ENCODE assay signal across 15 cellular contexts in the genomic region with DNA sequence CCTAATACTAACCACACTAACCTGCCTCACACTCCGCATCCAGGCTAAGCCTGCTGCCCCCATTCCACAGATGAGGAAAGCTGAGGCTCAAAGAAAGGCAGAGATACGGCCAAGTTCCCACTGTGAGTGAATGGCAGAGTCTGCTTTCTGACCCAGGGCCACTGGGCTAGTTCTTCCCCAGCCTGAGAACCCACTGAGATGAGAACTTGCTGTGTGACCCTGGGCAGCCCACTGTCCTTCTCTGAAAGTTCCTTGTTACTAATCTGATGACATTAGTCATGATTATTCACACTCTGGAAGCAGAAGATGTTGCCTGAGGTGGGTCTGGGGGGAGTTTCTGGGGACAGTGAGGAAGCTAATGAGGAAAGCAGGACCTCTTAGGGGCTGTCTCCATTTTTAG. TPM values are rescaled to one million over a fixed set of nuclear protein-coding genes. Genes with fewer than 3 reads are reported as not detected.
DNase-seq lines count a peak whose midpoint lies in the region; ATAC-seq and TF ChIP-seq lines count a peak whose summit lies in the region.
"Had no signal": no experiment of that assay in that cellular context is flagged by ENCODE, and none has a peak within 500 bp of the region (broad histone marks: within the 10 kb centered on the region; RNA-seq: fewer than 3 reads in every experiment).

No MANE protein-coding gene starts in this region.

- no peak overlapping the region for H2AFZ ChIP-seq in SU-DHL-6 (ENCODE audit: low read depth, low read length, severe bottlenecking)
- H2AFZ ChIP-seq in neural progenitor cell (replicated peaks) = no peak overlapping the region

- no peak for TF ChIP-seq EP300 in upper lobe of left lung (IDR thresholded peaks at IDR 0.05)

- H3K4me3 ChIP-seq in SU-DHL-6 (ENCODE audit: insufficient read depth, low read length, poor library complexity, severe bottlenecking) = no peak overlapping the region
- H3K4me3 ChIP-seq in upper lobe of left lung = no peak overlapping the region
- no peak overlapping the region for H3K4me3 ChIP-seq in neural progenitor cell
- H3K4me3 ChIP-seq in left ventricle myocardium inferior = no peak overlapping the region

- no peaks in the 10 kb centered on the region for H3K27me3 ChIP-seq in SU-DHL-6 (ENCODE audit: low read length)
- no peaks in the 10 kb centered on the region for H3K27me3 ChIP-seq in upper lobe of left lung
- H3K27me3 ChIP-seq in neural progenitor cell = no peaks in the 10 kb centered on the region
- H3K27me3 ChIP-seq in left ventricle myocardium inferior (ENCODE audit: low read depth) = peaks cover 60% of the 10 kb centered on the region

- no peaks in the 10 kb centered on the region for H3K27me3 Mint-ChIP-seq in activated naive CD4-positive, alpha-beta T cell treated with anti-CD3 and anti-CD28 coated beads for 36 hours (ENCODE audit: low read depth)
- H3K27me3 Mint-ChIP-seq in central memory CD8-positive, alpha-beta T cell = no peaks in the 10 kb centered on the region
- peaks cover 7% of the 10 kb centered on the region for H3K27me3 Mint-ChIP-seq in neural progenitor cell (ENCODE audit: insufficient read depth, low read depth)

- TF ChIP-seq CTCF in SU-DHL-6 (IDR thresholded peaks at IDR 0.05; ENCODE audit: insufficient read depth, low read length, poor library complexity, severe bottlenecking) (no peak), upper lobe of left lung (IDR thresholded peaks at IDR 0.05) (no peak), neural progenitor cell (IDR thresholded peaks at IDR 0.05) (no peak), left ventricle myocardium inferior (IDR thresholded peaks at IDR 0.05; ENCODE audit: borderline replicate concordance) (no peak)

- H3K4me2 ChIP-seq in SU-DHL-6 (ENCODE audit: low read depth, low read length, poor library complexity, severe bottlenecking) = peak overlapping the region; percentile 45
- H3K4me2 ChIP-seq in neural progenitor cell = no peak overlapping the region

- peaks cover 87% of the 10 kb centered on the region for H3K36me3 Mint-ChIP-seq in activated naive CD4-positive, alpha-beta T cell treated with anti-CD3 and anti-CD28 coated beads for 36 hours (ENCODE audit: low read depth)
- peaks cover 60% of the 10 kb centered on the region for H3K36me3 Mint-ChIP-seq in central memory CD8-positive, alpha-beta T cell (ENCODE audit: insufficient read depth)
- no peaks in the 10 kb centered on the region for H3K36me3 Mint-ChIP-seq in neural progenitor cell
- H3K36me3 Mint-ChIP-seq: type B pancreatic cell had no signal

- peaks cover 35% of the 10 kb centered on the region for H3K79me2 ChIP-seq in SU-DHL-6 (ENCODE audit: insufficient read depth, low read length)
- no peaks in the 10 kb centered on the region for H3K79me2 ChIP-seq in neural progenitor cell (ENCODE audit: low read depth)

- H3K9me2 ChIP-seq in SU-DHL-6 (replicated peaks; ENCODE audit: insufficient read depth, low read length) = no peaks in the 10 kb centered on the region

- 75 to 84% methylated on average over 2 of the region's 2 CpGs for WGBS in upper lobe of left lung, 2 donors

- H4K20me1 ChIP-seq in SU-DHL-6 (ENCODE audit: low read depth, low read length) (no peaks in the 10 kb centered on the region), neural progenitor cell (ENCODE audit: low read depth) (no peaks in the 10 kb centered on the region)

- H3K27ac Mint-ChIP-seq in activated naive CD4-positive, alpha-beta T cell treated with anti-CD3 and anti-CD28 coated beads for 36 hours = peak overlapping the region; percentile 100
- H3K27ac Mint-ChIP-seq in central memory CD8-positive, alpha-beta T cell (ENCODE audit: low read depth) = peak overlapping the region; percentile 100
- no peak overlapping the region for H3K27ac Mint-ChIP-seq in neural progenitor cell
- H3K27ac Mint-ChIP-seq: type B pancreatic cell had no signal

- H3K4me1 ChIP-seq in upper lobe of left lung = peaks cover 12 to 69% (median 46%) of the 10 kb centered on the region in 4 donors
- no peaks in the 10 kb centered on the region for H3K4me1 ChIP-seq in neural progenitor cell
- H3K4me1 ChIP-seq in left ventricle myocardium inferior = peaks cover 14% of the 10 kb centered on the region

- H3K27ac ChIP-seq in SU-DHL-6 (ENCODE audit: low read depth, low read length) (peak overlapping the region; percentile 50), upper lobe of left lung (peak overlapping the region; percentile 10 to 73 (median 56)), neural progenitor cell (no peak overlapping the region), left ventricle myocardium inferior (replicated peaks) (no peak overlapping the region)
- H3K27ac ChIP-seq: HL-60 had no signal

- H3F3A ChIP-seq in SU-DHL-6 (ENCODE audit: insufficient read depth) = peaks cover 19% of the 10 kb centered on the region
- no peaks in the 10 kb centered on the region for H3F3A ChIP-seq in neural progenitor cell (ENCODE audit: low read depth)

- peaks cover under 1% of the 10 kb centered on the region for H3K9me3 Mint-ChIP-seq in activated naive CD4-positive, alpha-beta T cell treated with anti-CD3 and anti-CD28 coated beads for 36 hours
- no peaks in the 10 kb centered on the region for H3K9me3 Mint-ChIP-seq in central memory CD8-positive, alpha-beta T cell
- peaks cover 2% of the 10 kb centered on the region for H3K9me3 Mint-ChIP-seq in neural progenitor cell
- H3K9me3 Mint-ChIP-seq: type B pancreatic cell had no signal

- H3K9me3 ChIP-seq in SU-DHL-6 (ENCODE audit: insufficient read depth, low read length) = no peaks in the 10 kb centered on the region
- no peaks in the 10 kb centered on the region for H3K9me3 ChIP-seq in upper lobe of left lung
- H3K9me3 ChIP-seq in neural progenitor cell (ENCODE audit: low read depth) = no peaks in the 10 kb centered on the region
- peaks cover 25% of the 10 kb centered on the region for H3K9me3 ChIP-seq in left ventricle myocardium inferior (replicated peaks)

- H3K36me3 ChIP-seq in SU-DHL-6 (ENCODE audit: low read length) = peaks cover 12% of the 10 kb centered on the region
- H3K36me3 ChIP-seq in upper lobe of left lung = no peaks in the 10 kb centered on the region
- no peaks in the 10 kb centered on the region for H3K36me3 ChIP-seq in neural progenitor cell
- H3K36me3 ChIP-seq in left ventricle myocardium inferior = no peaks in the 10 kb centered on the region

- CTCF ChIA-PET in activated naive CD4-positive, alpha-beta T cell treated with anti-CD3 and anti-CD28 coated beads for 36 hours (lab: Charles Lee) = interaction anchor here (0.7 to 2.3 kb wide), 7 partner anchors 22 to 172 kb away, joined by 3 to 12 read pairs (median 4); no protein-coding TSS in a partner anchor

- H3K9ac ChIP-seq in SU-DHL-6 (ENCODE audit: low read length) (no peak overlapping the region), neural progenitor cell (no peak overlapping the region)

- H3K4me3 Mint-ChIP-seq in activated naive CD4-positive, alpha-beta T cell treated with anti-CD3 and anti-CD28 coated beads for 36 hours = peak overlapping the region; percentile 98
- peak overlapping the region; percentile 98 for H3K4me3 Mint-ChIP-seq in central memory CD8-positive, alpha-beta T cell
- no peak overlapping the region for H3K4me3 Mint-ChIP-seq in neural progenitor cell
- H3K4me3 Mint-ChIP-seq: type B pancreatic cell had no signal

- H3K4me1 Mint-ChIP-seq in activated naive CD4-positive, alpha-beta T cell treated with anti-CD3 and anti-CD28 coated beads for 36 hours (ENCODE audit: low read depth) = peaks cover 55% of the 10 kb centered on the region
- peaks cover 81% of the 10 kb centered on the region for H3K4me1 Mint-ChIP-seq in central memory CD8-positive, alpha-beta T cell
- H3K4me1 Mint-ChIP-seq in neural progenitor cell = peaks cover 11% of the 10 kb centered on the region

- TF ChIP-seq POLR2A in upper lobe of left lung (IDR thresholded peaks at IDR 0.05) = no peak

- intact Hi-C loops in activated naive CD4-positive, alpha-beta T cell treated with anti-CD3 and anti-CD28 coated beads for 36 hours (cut with micrococcal nuclease) = loop anchor here (1.0 to 10.0 kb wide), 3 partner anchors 154 to 808 kb away; no protein-coding TSS in a partner anchor
- intact Hi-C loops in left ventricle myocardium inferior (cut with micrococcal nuclease) = no loop called here

- peak; percentile 64 for DNase-seq in activated naive CD4-positive, alpha-beta T cell treated with anti-CD3 and anti-CD28 coated beads for 36 hours
- no peak for DNase-seq in activated naive CD4-positive, alpha-beta T cell (lab: John Stamatoyannopoulos, UW)
- DNase-seq in central memory CD8-positive, alpha-beta T cell (ENCODE audit: low spot score in 2 of 2) = no peak
- no peak for DNase-seq in upper lobe of left lung
- no peak for DNase-seq in neural progenitor cell (ENCODE audit: low spot score)
- no peak for DNase-seq in left ventricle myocardium inferior
- DNase-seq: activated CD8-positive, alpha-beta memory T cell treated with anti-CD3 and anti-CD28 coated beads, Interleukin-2, amount 50 U/mL, for 4 hours; DMS79; effector CD8-positive, alpha-beta T cell; NCI-H187; NCI-H526 treated with DMSO at 0.1 percent for 48 hours had no signal

- ATAC-seq in central memory CD8-positive, alpha-beta T cell (replicated peaks; ENCODE audit: extremely low read depth, poor library complexity, severe bottlenecking) = no peak
- ATAC-seq in upper lobe of left lung (ENCODE audit: low FRiP score in 2 of 2) (no peak), HG02571 (IDR thresholded peaks at IDR 0.05; ENCODE audit: unreplicated experiment) (no peak)

RNA-seq across cellular contexts. Expression of gene IL21R, which starts 4.8 kb away (rescaled TPM):
- total RNA-seq in activated naive CD4-positive, alpha-beta T cell treated with anti-CD3 and anti-CD28 coated beads for 36 hours = 10 to 100 TPM; 93.8 to 99.2 TPM
- 10 to 100 TPM in 1 of 6 donors, 1 to 10 TPM in 5; 2.0 to 10.1 (median 3.6) TPM for total RNA-seq in upper lobe of left lung
- 0.53 TPM in 1 of 2 replicates, not detected in the other for total RNA-seq in neural progenitor cell (ENCODE audit: low replicate concordance)
- total RNA-seq in left ventricle myocardium inferior = 0.05 TPM

Comparison
In these comparisons a context has a peak if more than half of its experiments do, and no peak if none do; other contexts are left out.
1. H3K27ac ChIP-seq: peak in SU-DHL-6 (single experiment) and upper lobe of left lung (4 of 4); none in neural progenitor cell (single experiment) and left ventricle myocardium inferior (single experiment).
2. RNA of gene IL21R, which starts 4.8 kb away (total RNA-seq): 93.8 to 99.2 TPM in activated naive CD4-positive, alpha-beta T cell treated with anti-CD3 and anti-CD28 coated beads for 36 hours; 2.0 to 10.1 TPM in upper lobe of left lung, 0.05 TPM in left ventricle myocardium inferior (single experiment) and 0.53 TPM in neural progenitor cell; every median in the first group is over 4 times any median in the second.